In the genomic region with DNA sequence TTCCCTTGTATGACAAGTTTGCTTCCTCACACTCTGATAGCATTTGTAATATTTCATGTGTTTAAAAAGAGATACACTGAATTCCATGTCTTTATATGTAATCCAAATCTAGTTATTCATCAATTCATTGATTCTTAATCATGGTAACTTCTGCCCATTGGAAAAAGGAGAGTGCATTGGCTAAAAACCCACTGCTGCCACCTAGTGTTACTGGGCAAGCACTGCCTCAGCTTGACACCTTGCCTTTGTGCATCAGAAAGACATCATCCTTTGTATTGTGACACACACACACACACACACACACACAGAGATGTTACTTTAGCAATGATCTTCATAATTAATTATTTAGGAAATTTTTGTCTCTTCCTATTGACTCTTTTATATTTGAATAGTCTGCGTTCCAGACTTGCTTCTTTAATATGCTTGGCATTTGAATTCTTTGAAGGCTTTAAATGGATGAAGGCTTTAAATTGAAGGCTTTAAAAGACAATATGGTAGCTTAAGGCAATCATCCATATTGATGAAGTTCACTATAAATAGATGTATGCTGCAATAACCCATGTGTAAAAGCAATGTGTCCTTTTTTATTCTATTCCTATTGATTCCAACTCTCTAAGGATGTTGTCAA, we compare ENCODE assay signal across 8 cellular contexts.
DNase-seq lines count a peak whose midpoint lies in the region; ATAC-seq and TF ChIP-seq lines count a peak whose summit lies in the region.

No MANE protein-coding gene starts in this region.

- no peaks in the 10 kb centered on the region for H3K27me3 Mint-ChIP-seq in activated CD4-positive, alpha-beta T cell treated with anti-CD3 and anti-CD28 coated beads, Interleukin-2, amount 10 ng/mL, durations not matched to agents 7 days and 5 days

- H3K4me1 Mint-ChIP-seq in activated CD4-positive, alpha-beta T cell treated with anti-CD3 and anti-CD28 coated beads, Interleukin-2, amount 10 ng/mL, durations not matched to agents 7 days and 5 days: no peaks in the 10 kb centered on the region

- no peaks in the 10 kb centered on the region for H3K9me3 ChIP-seq in gastrocnemius medialis

- H3K36me3 Mint-ChIP-seq in activated CD4-positive, alpha-beta T cell treated with anti-CD3 and anti-CD28 coated beads, Interleukin-2, amount 10 ng/mL, durations not matched to agents 7 days and 5 days (ENCODE audit: low read depth): no peaks in the 10 kb centered on the region

- H3K27me3 ChIP-seq in BJ (ENCODE audit: control insufficient read depth, insufficient read depth, low read length) (no peaks in the 10 kb centered on the region), gastrocnemius medialis (no peaks in the 10 kb centered on the region)

- TF ChIP-seq POLR2A in gastrocnemius medialis (IDR thresholded peaks at IDR 0.05): no peak

- intact Hi-C loops in left ventricle myocardium superior (cut with micrococcal nuclease) (loop anchor here (2.0 kb wide), 1 partner anchor 235 kb away; no protein-coding TSS in a partner anchor), gastrocnemius medialis (cut with DNase I; ENCODE audit: low total_unique reads) (loop anchor here (1.0 to 10.0 kb wide), 3 partner anchors 235 to 785 kb away; no protein-coding TSS in a partner anchor)

- POLR2A ChIA-PET in BJ (lab: Charles Lee): interaction anchor here (0.7 kb wide), 1 partner anchor 421 kb away, joined by 4 read pairs; no protein-coding TSS in a partner anchor
- POLR2A ChIA-PET in activated CD4-positive, alpha-beta T cell treated with anti-CD3 and anti-CD28 coated beads, Interleukin-2, amount 10 ng/mL, durations not matched to agents 7 days and 5 days (lab: Charles Lee): no interaction called here

- ATAC-seq in GM18498 (IDR thresholded peaks at IDR 0.05; ENCODE audit: unreplicated experiment): peak; percentile 89
- ATAC-seq in HG02870 (IDR thresholded peaks at IDR 0.05; ENCODE audit: unreplicated experiment): peak; percentile 64
- no peak for ATAC-seq in left ventricle myocardium superior
- no peak for ATAC-seq in gastrocnemius medialis

- in situ Hi-C loops in gastrocnemius medialis (cut with MboI; ENCODE audit: low sequenced_read_pairs in 4 of 4): loop anchor here in 3 of 4 donors (5.0 to 25.0 kb wide), 3 partner anchors 222 to 787 kb away; no protein-coding TSS in a partner anchor

- H3K4me3 ChIP-seq in BJ (ENCODE audit: low read depth, low read length) (no peak overlapping the region), gastrocnemius medialis (no peak overlapping the region)

- CTCF ChIA-PET in BJ (lab: Yijun Ruan, JAX): interaction anchor here (0.6 to 2.1 kb wide), 14 partner anchors 9 to 1292 kb away, joined by 3 to 6 read pairs (median 3); no protein-coding TSS in a partner anchor
- CTCF ChIA-PET in activated CD4-positive, alpha-beta T cell treated with anti-CD3 and anti-CD28 coated beads, Interleukin-2, amount 10 ng/mL, durations not matched to agents 7 days and 5 days (lab: Charles Lee): no interaction called here

- no peak overlapping the region for H3K4me3 Mint-ChIP-seq in activated CD4-positive, alpha-beta T cell treated with anti-CD3 and anti-CD28 coated beads, Interleukin-2, amount 10 ng/mL, durations not matched to agents 7 days and 5 days

- TF ChIP-seq CTCF in BJ (IDR thresholded peaks at IDR 0.05; ENCODE audit: insufficient read depth, low read depth, low read length) (peak; percentile 95), gastrocnemius medialis (IDR thresholded peaks at IDR 0.05 in 4 of 5, conservative IDR thresholded peaks at IDR 0.05 in 1 of 5) (peak; percentile 66 to 88 (median 73))

- peaks cover 25 to 26% of the 10 kb centered on the region in 2 donors for H3K4me1 ChIP-seq in gastrocnemius medialis

- no peak overlapping the region for H3K27ac ChIP-seq in gastrocnemius medialis

- H3K36me3 ChIP-seq in BJ (ENCODE audit: control insufficient read depth, insufficient read depth, low read length) (no peaks in the 10 kb centered on the region), gastrocnemius medialis (no peaks in the 10 kb centered on the region)

- no peaks in the 10 kb centered on the region for H3K9me3 Mint-ChIP-seq in activated CD4-positive, alpha-beta T cell treated with anti-CD3 and anti-CD28 coated beads, Interleukin-2, amount 10 ng/mL, durations not matched to agents 7 days and 5 days

- DNase-seq in BJ (ENCODE audit: low read depth) (no peak), NCI-H1694 treated with DMSO at 0.1 percent for 48 hours (lab: John Stamatoyannopoulos, UW) (peak; percentile 37), left ventricle myocardium superior (peak; percentile 34), gastrocnemius medialis (no peak)
- peak; percentile 45 for DNase-seq in activated CD4-positive, alpha-beta T cell treated with anti-CD3 and anti-CD28 coated beads, Interleukin-2, amount 10 ng/mL, durations not matched to agents 7 days and 5 days
- no peak for DNase-seq in activated CD4-positive, CD25-positive, alpha-beta regulatory T cell treated with anti-CD3 and anti-CD28 coated beads, Interleukin-2, amount 50 U/mL, for 72 hours

- H3K27ac Mint-ChIP-seq in activated CD4-positive, alpha-beta T cell treated with anti-CD3 and anti-CD28 coated beads, Interleukin-2, amount 10 ng/mL, durations not matched to agents 7 days and 5 days: no peak overlapping the region

Comparison
In these comparisons a context has a peak if more than half of its experiments do, and no peak if none do; other contexts are left out.
1. DNase-seq: peak in NCI-H1694 treated with DMSO at 0.1 percent for 48 hours (single experiment), activated CD4-positive, alpha-beta T cell treated with anti-CD3 and anti-CD28 coated beads, Interleukin-2, amount 10 ng/mL, durations not matched to agents 7 days and 5 days (single experiment) and left ventricle myocardium superior (single experiment); none in BJ (single experiment), gastrocnemius medialis (0 of 2) and activated CD4-positive, CD25-positive, alpha-beta regulatory T cell treated with anti-CD3 and anti-CD28 coated beads, Interleukin-2, amount 50 U/mL, for 72 hours (single experiment).
2. ATAC-seq: peak in GM18498 (single experiment) and HG02870 (single experiment); none in left ventricle myocardium superior (single experiment) and gastrocnemius medialis (0 of 2).